Comparison of ENCODE assay signal across 24 cellular contexts in the genomic region with DNA sequence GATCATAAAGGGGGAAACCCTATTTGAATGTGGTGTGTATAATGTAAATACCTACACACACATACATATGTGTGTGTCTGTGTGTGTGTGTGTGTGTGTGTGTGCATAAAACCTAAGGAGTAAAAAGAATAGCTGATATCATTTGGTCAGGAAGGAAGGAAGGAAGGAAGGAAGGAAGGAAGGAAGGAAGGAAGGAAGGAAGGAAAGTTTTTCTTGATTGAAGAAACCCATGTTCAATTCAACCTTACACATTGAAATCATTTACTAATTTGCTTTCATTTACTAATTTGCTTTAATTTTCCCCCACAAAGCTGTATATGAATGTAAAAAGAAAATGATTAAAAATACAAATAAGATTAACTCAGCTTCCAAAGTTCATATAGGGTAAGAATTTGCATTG.
"Had no signal": no experiment of that assay in that cellular context is flagged by ENCODE, and none has a peak within 500 bp of the region (broad histone marks: within the 10 kb centered on the region; RNA-seq: fewer than 3 reads in every experiment).

No MANE protein-coding gene starts in this region.

- H3K9me3 ChIP-seq: stomach, suprapubic skin, testis, thoracic aorta, thyroid gland, tibial artery, tibial nerve, transverse colon, upper lobe of left lung, upper lobe of right lung, uterus, vagina had no signal

- H3K4me1 ChIP-seq: stomach, suprapubic skin, testis, thyroid gland, tibial artery, tibial nerve, transverse colon, upper lobe of left lung, upper lobe of right lung, uterus, vagina had no signal

- H3K27me3 ChIP-seq: stomach, suprapubic skin, testis, thyroid gland, tibial artery, tibial nerve, transverse colon, upper lobe of left lung, upper lobe of right lung, uterus, vagina had no signal

- H3K27ac ChIP-seq: stomach, suprapubic skin, testis, thoracic aorta, thyroid gland, tibial artery, tibial nerve, transverse colon, upper lobe of left lung, upper lobe of right lung, uterus, vagina had no signal

- H3K4me3 ChIP-seq: stomach, suprapubic skin, testis, thoracic aorta, thyroid gland, tibial artery, tibial nerve, transverse colon, upper lobe of left lung, upper lobe of right lung, uterus, vagina had no signal

- H3K36me3 ChIP-seq: stomach, suprapubic skin, thoracic aorta, thyroid gland, tibial artery, tibial nerve, transverse colon, upper lobe of left lung, upper lobe of right lung, uterus, vagina had no signal

- DNase-seq: stimulated activated CD4-positive, alpha-beta T cell treated with anti-CD3 and anti-CD28 coated beads, Interleukin-2, amount 100 ng/mL, for 48 hours; stimulated activated CD4-positive, alpha-beta T cell treated with anti-CD3 and anti-CD28 coated beads, Interleukin-4, amount 100 ng/mL, for 1 hour; stimulated activated CD4-positive, alpha-beta T cell treated with anti-CD3 and anti-CD28 coated beads, Interleukin-4, amount 100 ng/mL, for 24 hours; stimulated activated CD4-positive, alpha-beta T cell treated with anti-CD3 and anti-CD28 coated beads, Interleukin-4, amount 100 ng/mL, for 4 hours; stimulated activated CD8-positive, alpha-beta memory T cell treated with anti-CD3 and anti-CD28 coated beads, Interleukin-4, amount 100 ng/mL, for 48 hours; stimulated activated naive B cell treated with anti-CD40 and anti-IgM and Interleukin-4, amounts not matched to agents 10 μg/mL and 1 μg/mL and 100 μg/mL, for 72 hours; stimulated activated naive CD4-positive, alpha-beta T cell; stimulated activated naive CD4-positive, alpha-beta T cell treated with Interleukin-2 at 50 U/mL for 16 hours; stimulated activated naive CD8-positive, alpha-beta T cell treated with anti-CD3 and anti-CD28 coated beads, Interleukin-15, amount 100 ng/mL, for 72 hours; stimulated activated naive CD8-positive, alpha-beta T cell treated with anti-CD3 and anti-CD28 coated beads, Interleukin-15, Interleukin-2, amounts not matched to agents 100 U/mL and 50 U/mL, for 24 hours; stomach; substantia nigra; testis; thyroid gland; tibial artery; transverse colon; trophoblast cell; upper lobe of left lung; upper lobe of right lung; uterus had no signal
